In the genomic region with DNA sequence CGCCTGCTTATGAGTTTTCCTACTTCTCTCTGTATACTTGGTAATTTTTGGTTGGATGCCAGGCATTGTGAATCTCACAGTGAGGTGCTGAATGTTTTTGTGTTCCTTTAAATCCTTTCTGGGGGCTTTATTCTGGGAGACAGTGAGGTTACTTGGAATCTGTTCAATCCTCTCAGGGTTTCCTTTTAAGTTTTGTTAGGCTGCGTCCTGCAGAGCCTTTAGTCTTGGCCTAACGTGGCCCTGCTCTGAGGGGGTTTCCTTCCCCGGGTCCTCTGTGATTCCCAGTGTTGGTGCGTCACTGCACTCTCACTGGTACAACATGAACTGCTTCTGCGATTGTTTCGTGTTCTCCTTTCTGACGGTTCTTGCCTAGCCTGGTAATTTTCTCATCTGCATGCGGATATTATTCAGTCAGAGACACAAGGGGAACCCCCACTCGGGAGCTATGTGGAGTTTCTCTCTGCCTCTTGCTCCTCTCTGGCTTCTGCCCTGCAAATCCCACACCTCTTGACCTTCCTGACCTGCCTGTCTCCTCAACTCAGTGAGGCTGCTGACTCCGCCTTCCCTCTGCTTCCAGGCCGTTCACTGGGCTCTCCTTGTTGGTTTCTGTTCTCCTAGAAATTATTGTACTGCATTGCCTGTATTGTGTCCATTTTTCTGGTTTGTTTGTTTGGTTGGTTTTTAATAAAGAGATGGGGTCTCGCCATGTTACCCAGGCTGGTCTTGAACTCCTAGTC, we compare ENCODE assay signal across 12 cellular contexts.
A peak's percentile ranks its signal among the peaks of the same experiment; 100 is the strongest.
DNase-seq lines count a peak whose midpoint lies in the region; TF ChIP-seq lines count a peak whose summit lies in the region.
"Had no signal": no experiment of that assay in that cellular context is flagged by ENCODE, and none has a peak within 500 bp of the region (broad histone marks: within the 10 kb centered on the region; RNA-seq: fewer than 3 reads in every experiment).

No MANE protein-coding gene starts in this region.

- H3K4me1 ChIP-seq in left ventricle myocardium inferior, result peaks cover 93% of the 10 kb centered on the region

- H3K4me3 ChIP-seq in brain microvascular endothelial cell (ENCODE audit: low read depth, low read length) (no peak overlapping the region), left ventricle myocardium inferior (no peak overlapping the region)

- in situ Hi-C loops in brain microvascular endothelial cell (cut with HindIII; ENCODE audit: low pct_ligation_motif_present, low sequenced_read_pairs), result no loop called here

- H3K36me3 ChIP-seq in brain microvascular endothelial cell (replicated peaks) (peaks cover 24% of the 10 kb centered on the region), left ventricle myocardium inferior (peaks cover 84% of the 10 kb centered on the region)

- peaks cover 6% of the 10 kb centered on the region for H3K9me3 ChIP-seq in left ventricle myocardium inferior (replicated peaks)

- intact Hi-C loops in left ventricle myocardium inferior (cut with micrococcal nuclease), result no loop called here

- H3K27ac ChIP-seq in brain microvascular endothelial cell (peak overlapping the region; percentile 54), left ventricle myocardium inferior (replicated peaks) (peak overlapping the region; percentile 80)
- H3K27ac ChIP-seq: HL-60 had no signal

- TF ChIP-seq CTCF in brain microvascular endothelial cell (IDR thresholded peaks at IDR 0.05; ENCODE audit: low read depth, low read length, missing control alignments) (no peak), left ventricle myocardium inferior (IDR thresholded peaks at IDR 0.05; ENCODE audit: borderline replicate concordance) (no peak)

- H3K27me3 ChIP-seq in brain microvascular endothelial cell (replicated peaks), result no peaks in the 10 kb centered on the region
- no peaks in the 10 kb centered on the region for H3K27me3 ChIP-seq in left ventricle myocardium inferior (ENCODE audit: low read depth)

- DNase-seq in Ammon's horn (ENCODE audit: low spot score), result peak; percentile 41
- DNase-seq in brain microvascular endothelial cell, result peak; percentile 72
- no peak for DNase-seq in left ventricle myocardium inferior
- peak; percentile 32 for DNase-seq in pons (ENCODE audit: low spot score)
- DNase-seq in stimulated activated CD4-positive, alpha-beta T cell treated with anti-CD3 and anti-CD28 coated beads, Interleukin-4, amount 100 ng/mL, for 4 hours, result no peak
- no peak for DNase-seq in NCI-H82 treated with DMSO at 0.1 percent for 48 hours (lab: John Stamatoyannopoulos, UW; ENCODE audit: unreplicated experiment)
- DNase-seq in iPS-NIHi7 (ENCODE audit: extremely low spot score), result no peak
- no peak for DNase-seq in NCI-H510A (lab: John Stamatoyannopoulos, UW)
- DNase-seq: 8988T; activated CD4-positive, alpha-beta T cell treated with anti-CD3 and anti-CD28 coated beads for 48 hours; activated gamma-delta T cell treated with Interleukin-2 at 50 U/mL for 16 hours had no signal

Comparison
In these comparisons a context has a peak if more than half of its experiments do, and no peak if none do; other contexts are left out.
1. DNase-seq: peak in Ammon's horn (single experiment), brain microvascular endothelial cell (single experiment) and pons (single experiment); none in left ventricle myocardium inferior (single experiment), stimulated activated CD4-positive, alpha-beta T cell treated with anti-CD3 and anti-CD28 coated beads, Interleukin-4, amount 100 ng/mL, for 4 hours (0 of 2), NCI-H82 treated with DMSO at 0.1 percent for 48 hours (single experiment), iPS-NIHi7 (single experiment) and NCI-H510A (single experiment).